ENCODE assay signal across 23 cellular contexts in genomic region chr22:16960220-16960883, GRCh38. TPM values are rescaled to one million over a fixed set of nuclear protein-coding genes. Genes with fewer than 3 reads are reported as not detected.
DNase-seq lines count a peak whose midpoint lies in the region; ATAC-seq, FAIRE-seq and TF ChIP-seq lines count a peak whose summit lies in the region.
"Had no signal": no experiment of that assay in that cellular context is flagged by ENCODE, and none has a peak within 500 bp of the region (broad histone marks: within the 10 kb centered on the region; RNA-seq: fewer than 3 reads in every experiment).

No MANE protein-coding gene starts in this region.

- BruUV-seq in K562 (replicated peaks; lab: Mats Ljungman, UMichigan) = no TSS peak

- H3K9me3 ChIP-seq in K562 (replicated peaks; ENCODE audit: control insufficient read depth, insufficient read depth, low read depth, low read length) (no peaks in the 10 kb centered on the region), lung (ENCODE audit: control insufficient read depth in 2 of 2, insufficient read depth in 1 of 2, low read length in 1 of 2) (peaks cover 0 to 3% of the 10 kb centered on the region in 2 donors)
- H3K9me3 ChIP-seq: Caco-2, HAP-1, Peyer's patch had no signal

- in situ Hi-C loops in GM13976 (cut with MboI; ENCODE audit: low sequenced_read_pairs, unreplicated experiment) = no loop called here
- in situ Hi-C loops in K562 (cut with MboI) = no loop called here

- no peaks in the 10 kb centered on the region for H3K9me1 ChIP-seq in K562 (ENCODE audit: control insufficient read depth, insufficient read depth, low read length)

- no peak for FAIRE-seq in K562 (lab: Jason Lieb, UNC)
- FAIRE-seq: A204.1 had no signal

- no peak overlapping the region for H3K27ac ChIP-seq in K562 (ENCODE audit: extremely low read depth, low read depth, low read length)
- H3K27ac ChIP-seq in lung (ENCODE audit: low read depth in 1 of 2, low read length in 1 of 2) = no peak overlapping the region
- H3K27ac ChIP-seq: GM23248, KMS-11, Peyer's patch had no signal

- H3K4me1 ChIP-seq in K562 (replicated peaks in 1 of 2; ENCODE audit: control insufficient read depth in 2 of 2, insufficient read depth in 2 of 2, low read length in 2 of 2) (peaks cover 0 to 4% of the 10 kb centered on the region in 2 experiments; a peak in 1 of 5 replicates), lung (ENCODE audit: control insufficient read depth in 2 of 2, insufficient read depth in 2 of 2, low read length in 2 of 2) (no peaks in the 10 kb centered on the region)
- H3K4me1 ChIP-seq: Caco-2, HAP-1, Peyer's patch had no signal

- no peaks in the 10 kb centered on the region for H3K79me2 ChIP-seq in K562 (ENCODE audit: control insufficient read depth, insufficient read depth, low read length)

- intact Hi-C loops in K562 (cut with micrococcal nuclease) = no loop called here

- WGBS in K562 (ENCODE audit: insufficient coverage, low coverage, missing lambda C conversion rate) = 0% methylated on average over 3 of the region's 3 CpGs
- 77 to 89% methylated on average over 2 to 3 of the region's 3 CpGs for WGBS in lung, 2 donors

- POLR2A ChIA-PET in K562 (lab: Yijun Ruan, JAX) = interaction anchor here (1.0 to 1.2 kb wide), 2 partner anchors 15 to 220 kb away, joined by 4 to 5 read pairs; no protein-coding TSS in a partner anchor

- no peak overlapping the region for H2AFZ ChIP-seq in K562 (ENCODE audit: low read depth, low read length)
- H2AFZ ChIP-seq: GM23248 had no signal

- H3K36me3 Mint-ChIP-seq in effector memory CD8-positive, alpha-beta T cell (ENCODE audit: insufficient read depth) = peaks cover 3% of the 10 kb centered on the region
- H3K36me3 Mint-ChIP-seq: CD4-positive, alpha-beta memory T cell had no signal

- no peak overlapping the region for H3K9ac ChIP-seq in K562 (ENCODE audit: insufficient read depth in 1 of 2, low read depth in 2 of 2, low read length in 2 of 2)
- H3K9ac ChIP-seq: GM23248, KMS-11 had no signal

- no peak overlapping the region for H3K4me3 ChIP-seq in K562
- H3K4me3 ChIP-seq in lung = no peak overlapping the region
- H3K4me3 ChIP-seq: GM23248, HAP-1, Peyer's patch had no signal

- TF ChIP-seq CTCF in GM13976 (IDR thresholded peaks at IDR 0.05; ENCODE audit: borderline replicate concordance, control extremely low read depth, extremely low read depth, insufficient read depth, missing control alignments) (no peak), K562 (IDR thresholded peaks at IDR 0.05 in 2 of 3, conservative IDR thresholded peaks at IDR 0.05 in 1 of 3; ENCODE audit: insufficient read depth in 2 of 3, low read depth in 1 of 3, low read length in 3 of 3) (no peak), lung (IDR thresholded peaks at IDR 0.05; ENCODE audit: control extremely low read depth, extremely low read depth) (no peak)

- ATAC-seq in K562 (peak; percentile 10; the same call in 2 of the 3 replicates), lung (ENCODE audit: insufficient read depth, low FRiP score) (no peak)
- no peak for ATAC-seq in effector memory CD8-positive, alpha-beta T cell (replicated peaks)
- ATAC-seq: SK-N-SH treated with all-trans-retinoic acid at 6 μM for 48 hours had no signal

- H3K27ac Mint-ChIP-seq in effector memory CD8-positive, alpha-beta T cell = no peak overlapping the region
- H3K27ac Mint-ChIP-seq: CD4-positive, alpha-beta memory T cell had no signal

- H3K36me3 ChIP-seq in K562 (ENCODE audit: control insufficient read depth, insufficient read depth, low read length) (no peaks in the 10 kb centered on the region), lung (ENCODE audit: control insufficient read depth in 2 of 2, insufficient read depth in 2 of 2, low read length in 2 of 2) (no peaks in the 10 kb centered on the region)
- H3K36me3 ChIP-seq: HAP-1, Peyer's patch had no signal

- peaks cover 0 to 4% of the 10 kb centered on the region in 2 donors for H3K4me1 Mint-ChIP-seq in effector memory CD8-positive, alpha-beta T cell (ENCODE audit: low read depth in 2 of 2)

- no peaks in the 10 kb centered on the region; the same call in 1 of the 2 replicates for H4K20me1 ChIP-seq in K562 (replicated peaks; ENCODE audit: control insufficient read depth, insufficient read depth, low read length)

- no peak overlapping the region for H3K4me3 Mint-ChIP-seq in effector memory CD8-positive, alpha-beta T cell
- H3K4me3 Mint-ChIP-seq: CD4-positive, alpha-beta memory T cell had no signal

- CTCF ChIA-PET in K562 (lab: Yijun Ruan, JAX; ENCODE audit: low intra/inter-chr PET ratio) = no interaction called here

- H3K9me3 Mint-ChIP-seq in effector memory CD8-positive, alpha-beta T cell = no peaks in the 10 kb centered on the region
- H3K9me3 Mint-ChIP-seq: CD4-positive, alpha-beta memory T cell had no signal

- H3K27me3 Mint-ChIP-seq in effector memory CD8-positive, alpha-beta T cell = peaks cover 0 to 29% of the 10 kb centered on the region in 2 donors
- H3K27me3 Mint-ChIP-seq: CD4-positive, alpha-beta memory T cell had no signal

- no peak for TF ChIP-seq EP300 in K562 (IDR thresholded peaks at IDR 0.05; ENCODE audit: low read length)

- no peak for TF ChIP-seq POLR2A in K562 (conservative IDR thresholded peaks at IDR 0.05)

- DNase-seq in AG20443 (ENCODE audit: low spot score) (peak; percentile 11), GM13976 (ENCODE audit: low spot score) (peak; percentile 27), K562 (ENCODE audit: extremely low read depth in 1 of 4, low spot score in 3 of 4) (peak in 2 of 4 experiments; percentile 5 to 8), lung (ENCODE audit: low spot score) (peak; percentile 25), DMS 273 treated with DMSO at 0.1 percent for 48 hours (lab: John Stamatoyannopoulos, UW) (no peak), hepatic stellate cell (ENCODE audit: low spot score) (no peak), KG1 (lab: John Stamatoyannopoulos, UW) (no peak)
- DNase-seq in effector memory CD8-positive, alpha-beta T cell = no peak
- DNase-seq: Caco-2; CD4-positive, alpha-beta memory T cell; GM23248; NCI-H1092 treated with DMSO at 0.1 percent for 48 hours; NCI-H2081; NCI-H2171 treated with DMSO at 0.1 percent for 48 hours; NCI-H526; Peyer's patch had no signal

- TF ChIP-seq RAD21 in K562 (CRISPR knock-in tag; conservative IDR thresholded peaks at IDR 0.05 in 1 of 2, IDR thresholded peaks at IDR 0.05 in 1 of 2) = no peak

- H3K4me2 ChIP-seq in K562 (ENCODE audit: insufficient read depth, low read length) = no peak overlapping the region
- H3K4me2 ChIP-seq: KMS-11 had no signal

- peaks cover 6 to 30% of the 10 kb centered on the region in 2 experiments; a peak in 3 of 5 replicates for H3K27me3 ChIP-seq in K562 (ENCODE audit: control insufficient read depth in 2 of 2, insufficient read depth in 2 of 2, low read length in 2 of 2)
- no peaks in the 10 kb centered on the region for H3K27me3 ChIP-seq in lung (ENCODE audit: control insufficient read depth, insufficient read depth)
- H3K27me3 ChIP-seq: Peyer's patch had no signal

TF ChIP-seq in K562, 482 proteins besides CTCF, POLR2A, EP300 and RAD21 (continues in another document):
- TF ChIP-seq U2AF2 (optimal IDR thresholded peaks at IDR 0.05; ENCODE audit: low read depth, low read length) = no peak
- TF ChIP-seq ZNF239 (CRISPR knock-in tag; IDR thresholded peaks at IDR 0.05) = no peak
- no peak for TF ChIP-seq HDAC8 (tag; IDR thresholded peaks at IDR 0.05)
- TF ChIP-seq, protein P1, sequence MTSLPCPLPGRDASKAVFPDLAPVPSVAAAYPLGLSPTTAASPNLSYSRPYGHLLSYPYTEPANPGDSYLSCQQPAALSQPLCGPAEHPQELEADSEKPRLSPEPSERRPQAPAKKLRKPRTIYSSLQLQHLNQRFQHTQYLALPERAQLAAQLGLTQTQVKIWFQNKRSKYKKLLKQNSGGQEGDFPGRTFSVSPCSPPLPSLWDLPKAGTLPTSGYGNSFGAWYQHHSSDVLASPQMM (CRISPR knock-in tag; IDR thresholded peaks at IDR 0.05) = no peak
- TF ChIP-seq, protein P2, sequence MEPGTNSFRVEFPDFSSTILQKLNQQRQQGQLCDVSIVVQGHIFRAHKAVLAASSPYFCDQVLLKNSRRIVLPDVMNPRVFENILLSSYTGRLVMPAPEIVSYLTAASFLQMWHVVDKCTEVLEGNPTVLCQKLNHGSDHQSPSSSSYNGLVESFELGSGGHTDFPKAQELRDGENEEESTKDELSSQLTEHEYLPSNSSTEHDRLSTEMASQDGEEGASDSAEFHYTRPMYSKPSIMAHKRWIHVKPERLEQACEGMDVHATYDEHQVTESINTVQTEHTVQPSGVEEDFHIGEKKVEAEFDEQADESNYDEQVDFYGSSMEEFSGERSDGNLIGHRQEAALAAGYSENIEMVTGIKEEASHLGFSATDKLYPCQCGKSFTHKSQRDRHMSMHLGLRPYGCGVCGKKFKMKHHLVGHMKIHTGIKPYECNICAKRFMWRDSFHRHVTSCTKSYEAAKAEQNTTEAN (CRISPR knock-in tag; IDR thresholded peaks at IDR 0.05) = no peak
- TF ChIP-seq KHSRP (IDR thresholded peaks at IDR 0.05) = no peak

RNA-seq across cellular contexts. Expression of gene GAB4, which starts 47.7 kb away (rescaled TPM):
- total RNA-seq in K562 (2011; cell fraction: chromatin; rRNA removed; ENCODE audit: low replicate concordance) = 0.16 TPM in 1 of 2 replicates, not detected in the other
- not detected in 2 replicates for total RNA-seq in K562 (2011; cell fraction: nucleolus; rRNA removed)
- 0.23 and 0.44 TPM in 2 replicates for total RNA-seq in K562 (2011; cell fraction: nucleoplasm; rRNA removed)
- total RNA-seq in K562 (2014; rRNA removed) (not detected in 2 replicates), K562 (2014; rRNA removed; fragmentation: Illumina TruSeq; extraction: Trizol) (not detected in 2 replicates), K562 (2015; rRNA removed; fragmentation: Illumina TruSeq; extraction: Trizol) (0.11 TPM in 1 of 2 replicates, not detected in the other), K562 (2021) (0.25 TPM in 1 of 2 replicates, not detected in the other), lung (not detected)
- polyA plus RNA-seq in K562 (2011; rRNA removed) (not detected in 2 replicates), K562 (2014; fragmentation: Illumina TruSeq; extraction: Trizol) (0.04 and 0.06 TPM in 2 replicates), K562 (2014; fragmentation: Nextera tagmentation; extraction: Ambion mirVana) (under 1 TPM in 1 of 2 experiments, not detected in 1; 0.04 TPM), K562 (2014; rRNA removed) (0.16 TPM in 1 of 2 replicates, not detected in the other), lung (not detected)
- polyA plus RNA-seq in K562 (2011; cell fraction: cytosol; rRNA removed) = 0.06 TPM in 1 of 2 replicates, not detected in the other
- polyA plus RNA-seq in K562 (2011; cell fraction: nucleus; rRNA removed) = 0.06 and 0.14 TPM in 2 replicates
- 0.07 and 0.10 TPM in 2 replicates for polyA plus RNA-seq in K562 (2012)
- 0.12 TPM in 1 of 2 replicates, not detected in the other for polyA minus RNA-seq in K562 (2011; rRNA and poly(A)+ RNA removed)
- not detected in 2 replicates for polyA minus RNA-seq in K562 (2011; cell fraction: cytosol; rRNA and poly(A)+ RNA removed)
- polyA minus RNA-seq in K562 (2011; cell fraction: nucleus; rRNA and poly(A)+ RNA removed) = not detected in 2 replicates
- total RNA-seq: Caco-2; CD4-positive, alpha-beta memory T cell; G401; GM23248; OCI-LY7; Peyer's patch had no signal
- polyA plus RNA-seq: BJ; CD4-positive, alpha-beta memory T cell; GM23248 had no signal

Comparison
In these comparisons a context has a peak if more than half of its experiments do, and no peak if none do; other contexts are left out.
1. DNase-seq: peak in AG20443 (single experiment), GM13976 (single experiment) and lung (single experiment); none in DMS 273 treated with DMSO at 0.1 percent for 48 hours (single experiment), hepatic stellate cell (single experiment), effector memory CD8-positive, alpha-beta T cell (0 of 3) and KG1 (single experiment).